1 cellular context compared by ENCODE assay signal in the genomic region with DNA sequence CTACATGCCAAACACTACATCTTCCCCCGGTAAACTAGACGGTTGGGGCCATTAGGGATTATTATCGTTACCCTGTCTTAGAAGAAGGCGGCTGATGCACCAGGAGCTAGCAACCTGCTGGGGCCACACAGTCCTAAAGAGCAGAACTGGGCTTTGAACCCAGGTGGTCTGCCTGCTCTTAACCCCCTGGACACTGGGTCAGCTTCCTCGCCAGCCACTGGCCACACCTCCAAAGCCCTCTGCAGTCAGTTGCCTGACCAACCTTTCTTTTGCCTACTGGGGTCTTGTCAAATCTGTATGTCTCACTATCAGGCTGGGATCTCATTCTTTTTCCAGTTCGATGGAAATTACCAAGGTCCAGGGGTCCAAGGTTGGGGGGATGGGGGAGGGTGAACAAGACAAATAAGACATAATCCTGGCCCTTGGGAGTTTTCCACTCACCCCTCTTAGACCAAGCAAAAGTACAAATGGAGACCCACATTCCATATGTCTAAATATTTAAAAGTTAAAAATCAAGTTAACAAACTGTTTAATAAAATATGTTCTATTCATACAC.
TF ChIP-seq lines count a peak whose summit lies in the region.

No MANE protein-coding gene starts in this region.

TF ChIP-seq in HepG2, 621 proteins besides CTCF, POLR2A, EP300 and RAD21 (continued from another document):
- TF ChIP-seq, protein P1, sequence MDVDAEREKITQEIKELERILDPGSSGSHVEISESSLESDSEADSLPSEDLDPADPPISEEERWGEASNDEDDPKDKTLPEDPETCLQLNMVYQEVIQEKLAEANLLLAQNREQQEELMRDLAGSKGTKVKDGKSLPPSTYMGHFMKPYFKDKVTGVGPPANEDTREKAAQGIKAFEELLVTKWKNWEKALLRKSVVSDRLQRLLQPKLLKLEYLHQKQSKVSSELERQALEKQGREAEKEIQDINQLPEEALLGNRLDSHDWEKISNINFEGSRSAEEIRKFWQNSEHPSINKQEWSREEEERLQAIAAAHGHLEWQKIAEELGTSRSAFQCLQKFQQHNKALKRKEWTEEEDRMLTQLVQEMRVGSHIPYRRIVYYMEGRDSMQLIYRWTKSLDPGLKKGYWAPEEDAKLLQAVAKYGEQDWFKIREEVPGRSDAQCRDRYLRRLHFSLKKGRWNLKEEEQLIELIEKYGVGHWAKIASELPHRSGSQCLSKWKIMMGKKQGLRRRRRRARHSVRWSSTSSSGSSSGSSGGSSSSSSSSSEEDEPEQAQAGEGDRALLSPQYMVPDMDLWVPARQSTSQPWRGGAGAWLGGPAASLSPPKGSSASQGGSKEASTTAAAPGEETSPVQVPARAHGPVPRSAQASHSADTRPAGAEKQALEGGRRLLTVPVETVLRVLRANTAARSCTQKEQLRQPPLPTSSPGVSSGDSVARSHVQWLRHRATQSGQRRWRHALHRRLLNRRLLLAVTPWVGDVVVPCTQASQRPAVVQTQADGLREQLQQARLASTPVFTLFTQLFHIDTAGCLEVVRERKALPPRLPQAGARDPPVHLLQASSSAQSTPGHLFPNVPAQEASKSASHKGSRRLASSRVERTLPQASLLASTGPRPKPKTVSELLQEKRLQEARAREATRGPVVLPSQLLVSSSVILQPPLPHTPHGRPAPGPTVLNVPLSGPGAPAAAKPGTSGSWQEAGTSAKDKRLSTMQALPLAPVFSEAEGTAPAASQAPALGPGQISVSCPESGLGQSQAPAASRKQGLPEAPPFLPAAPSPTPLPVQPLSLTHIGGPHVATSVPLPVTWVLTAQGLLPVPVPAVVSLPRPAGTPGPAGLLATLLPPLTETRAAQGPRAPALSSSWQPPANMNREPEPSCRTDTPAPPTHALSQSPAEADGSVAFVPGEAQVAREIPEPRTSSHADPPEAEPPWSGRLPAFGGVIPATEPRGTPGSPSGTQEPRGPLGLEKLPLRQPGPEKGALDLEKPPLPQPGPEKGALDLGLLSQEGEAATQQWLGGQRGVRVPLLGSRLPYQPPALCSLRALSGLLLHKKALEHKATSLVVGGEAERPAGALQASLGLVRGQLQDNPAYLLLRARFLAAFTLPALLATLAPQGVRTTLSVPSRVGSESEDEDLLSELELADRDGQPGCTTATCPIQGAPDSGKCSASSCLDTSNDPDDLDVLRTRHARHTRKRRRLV (CRISPR knock-in tag; IDR thresholded peaks at IDR 0.05): no peak
- TF ChIP-seq SAFB2 (CRISPR knock-in tag; IDR thresholded peaks at IDR 0.05; ENCODE audit: borderline replicate concordance, low read depth): no peak
- no peak for TF ChIP-seq ZSCAN12 (CRISPR knock-in tag; IDR thresholded peaks at IDR 0.05)
- TF ChIP-seq ZNF251 (CRISPR knock-in tag; IDR thresholded peaks at IDR 0.05): peak; percentile 51; the same call in 1 of the 2 replicates
- TF ChIP-seq PHF21A (CRISPR knock-in tag; IDR thresholded peaks at IDR 0.05): no peak
- no peak for TF ChIP-seq HNRNPLL (IDR thresholded peaks at IDR 0.05; ENCODE audit: low read depth, low read length, poor library complexity, severe bottlenecking)
- no peak for TF ChIP-seq SOX6 (IDR thresholded peaks at IDR 0.05)
- TF ChIP-seq SOX6 (CRISPR knock-in tag; IDR thresholded peaks at IDR 0.05): no peak
- no peak for TF ChIP-seq ZNF776 (CRISPR knock-in tag; IDR thresholded peaks at IDR 0.05)
- no peak for TF ChIP-seq NRL (CRISPR knock-in tag; IDR thresholded peaks at IDR 0.05; ENCODE audit: borderline replicate concordance)
- TF ChIP-seq BCL6 (CRISPR knock-in tag; IDR thresholded peaks at IDR 0.05): 0 out of 2 replicates have a peak, but pooled peaks have one; percentile 14
- no peak for TF ChIP-seq TARDBP (CRISPR knock-in tag; IDR thresholded peaks at IDR 0.05)
- TF ChIP-seq, protein P2, sequence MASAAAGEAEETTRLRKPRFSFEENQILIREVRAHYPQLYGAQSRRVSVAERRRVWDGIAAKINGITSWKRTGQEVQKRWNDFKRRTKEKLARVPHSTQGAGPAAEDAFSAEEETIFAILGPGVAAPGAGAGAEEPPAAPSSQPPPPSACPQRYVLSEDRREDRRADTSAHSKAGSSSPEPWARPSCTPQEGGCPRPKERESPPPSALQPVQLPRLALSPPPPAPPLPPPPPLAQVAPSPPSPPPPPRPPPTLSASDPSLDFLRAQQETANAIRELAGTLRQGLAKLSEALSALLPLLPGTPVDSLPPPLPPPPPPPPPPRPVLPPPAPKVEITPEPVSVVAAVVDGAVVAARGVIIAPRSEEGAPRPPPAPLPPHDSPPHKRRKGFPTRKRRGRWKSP (CRISPR knock-in tag; IDR thresholded peaks at IDR 0.05): no peak
- no peak for TF ChIP-seq ARNT2 (CRISPR knock-in tag; IDR thresholded peaks at IDR 0.05; ENCODE audit: low read depth)
- TF ChIP-seq TCF7L2 (IDR thresholded peaks at IDR 0.05; ENCODE audit: low read depth, low read length): no peak
- TF ChIP-seq ZFP82 (CRISPR knock-in tag; IDR thresholded peaks at IDR 0.05; ENCODE audit: borderline replicate concordance): no peak
- TF ChIP-seq SOX5 (CRISPR knock-in tag; IDR thresholded peaks at IDR 0.05; ENCODE audit: borderline replicate concordance): no peak
- TF ChIP-seq, protein P3, sequence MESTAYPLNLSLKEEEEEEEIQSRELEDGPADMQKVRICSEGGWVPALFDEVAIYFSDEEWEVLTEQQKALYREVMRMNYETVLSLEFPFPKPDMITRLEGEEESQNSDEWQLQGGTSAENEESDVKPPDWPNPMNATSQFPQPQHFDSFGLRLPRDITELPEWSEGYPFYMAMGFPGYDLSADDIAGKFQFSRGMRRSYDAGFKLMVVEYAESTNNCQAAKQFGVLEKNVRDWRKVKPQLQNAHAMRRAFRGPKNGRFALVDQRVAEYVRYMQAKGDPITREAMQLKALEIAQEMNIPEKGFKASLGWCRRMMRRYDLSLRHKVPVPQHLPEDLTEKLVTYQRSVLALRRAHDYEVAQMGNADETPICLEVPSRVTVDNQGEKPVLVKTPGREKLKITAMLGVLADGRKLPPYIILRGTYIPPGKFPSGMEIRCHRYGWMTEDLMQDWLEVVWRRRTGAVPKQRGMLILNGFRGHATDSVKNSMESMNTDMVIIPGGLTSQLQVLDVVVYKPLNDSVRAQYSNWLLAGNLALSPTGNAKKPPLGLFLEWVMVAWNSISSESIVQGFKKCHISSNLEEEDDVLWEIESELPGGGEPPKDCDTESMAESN (CRISPR knock-in tag; conservative IDR thresholded peaks at IDR 0.05): no peak
- TF ChIP-seq RFX1 (IDR thresholded peaks at IDR 0.05): no peak
- TF ChIP-seq, protein P4, sequence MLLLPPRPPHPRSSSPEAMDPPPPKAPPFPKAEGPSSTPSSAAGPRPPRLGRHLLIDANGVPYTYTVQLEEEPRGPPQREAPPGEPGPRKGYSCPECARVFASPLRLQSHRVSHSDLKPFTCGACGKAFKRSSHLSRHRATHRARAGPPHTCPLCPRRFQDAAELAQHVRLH (CRISPR knock-in tag; IDR thresholded peaks at IDR 0.05; ENCODE audit: borderline replicate concordance, low read depth): no peak
- no peak for TF ChIP-seq ZNF543 (CRISPR knock-in tag; IDR thresholded peaks at IDR 0.05)
- 0 out of 2 replicates have a peak, but pooled peaks have one; percentile 36 for TF ChIP-seq ZNF510 (CRISPR knock-in tag; IDR thresholded peaks at IDR 0.05; ENCODE audit: low read depth)
- no peak for TF ChIP-seq SMAD9 (CRISPR knock-in tag; IDR thresholded peaks at IDR 0.05)
- TF ChIP-seq KDM3A (CRISPR knock-in tag; IDR thresholded peaks at IDR 0.05; ENCODE audit: low read depth): no peak
- no peak for TF ChIP-seq SP140L (CRISPR knock-in tag; IDR thresholded peaks at IDR 0.05; ENCODE audit: borderline replicate concordance)
- TF ChIP-seq, protein P5, sequence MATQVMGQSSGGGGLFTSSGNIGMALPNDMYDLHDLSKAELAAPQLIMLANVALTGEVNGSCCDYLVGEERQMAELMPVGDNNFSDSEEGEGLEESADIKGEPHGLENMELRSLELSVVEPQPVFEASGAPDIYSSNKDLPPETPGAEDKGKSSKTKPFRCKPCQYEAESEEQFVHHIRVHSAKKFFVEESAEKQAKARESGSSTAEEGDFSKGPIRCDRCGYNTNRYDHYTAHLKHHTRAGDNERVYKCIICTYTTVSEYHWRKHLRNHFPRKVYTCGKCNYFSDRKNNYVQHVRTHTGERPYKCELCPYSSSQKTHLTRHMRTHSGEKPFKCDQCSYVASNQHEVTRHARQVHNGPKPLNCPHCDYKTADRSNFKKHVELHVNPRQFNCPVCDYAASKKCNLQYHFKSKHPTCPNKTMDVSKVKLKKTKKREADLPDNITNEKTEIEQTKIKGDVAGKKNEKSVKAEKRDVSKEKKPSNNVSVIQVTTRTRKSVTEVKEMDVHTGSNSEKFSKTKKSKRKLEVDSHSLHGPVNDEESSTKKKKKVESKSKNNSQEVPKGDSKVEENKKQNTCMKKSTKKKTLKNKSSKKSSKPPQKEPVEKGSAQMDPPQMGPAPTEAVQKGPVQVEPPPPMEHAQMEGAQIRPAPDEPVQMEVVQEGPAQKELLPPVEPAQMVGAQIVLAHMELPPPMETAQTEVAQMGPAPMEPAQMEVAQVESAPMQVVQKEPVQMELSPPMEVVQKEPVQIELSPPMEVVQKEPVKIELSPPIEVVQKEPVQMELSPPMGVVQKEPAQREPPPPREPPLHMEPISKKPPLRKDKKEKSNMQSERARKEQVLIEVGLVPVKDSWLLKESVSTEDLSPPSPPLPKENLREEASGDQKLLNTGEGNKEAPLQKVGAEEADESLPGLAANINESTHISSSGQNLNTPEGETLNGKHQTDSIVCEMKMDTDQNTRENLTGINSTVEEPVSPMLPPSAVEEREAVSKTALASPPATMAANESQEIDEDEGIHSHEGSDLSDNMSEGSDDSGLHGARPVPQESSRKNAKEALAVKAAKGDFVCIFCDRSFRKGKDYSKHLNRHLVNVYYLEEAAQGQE (IDR thresholded peaks at IDR 0.05; ENCODE audit: borderline replicate concordance in 1 of 2, low read depth in 1 of 2, low read length in 2 of 2): no peak
- TF ChIP-seq ZNF552 (CRISPR knock-in tag; IDR thresholded peaks at IDR 0.05; ENCODE audit: borderline replicate concordance): no peak
- TF ChIP-seq ZNF775 (CRISPR knock-in tag; IDR thresholded peaks at IDR 0.05; ENCODE audit: borderline replicate concordance): no peak
- TF ChIP-seq ZBTB7A (CRISPR knock-in tag; IDR thresholded peaks at IDR 0.05): peak; percentile 61; the same call in 1 of the 2 replicates
- no peak for TF ChIP-seq U2AF1 (optimal IDR thresholded peaks at IDR 0.05; ENCODE audit: low read depth, low read length)
- TF ChIP-seq GATAD2A (CRISPR knock-in tag; IDR thresholded peaks at IDR 0.05): 0 out of 2 replicates have a peak, but pooled peaks have one; percentile 18
- TF ChIP-seq, protein P6, sequence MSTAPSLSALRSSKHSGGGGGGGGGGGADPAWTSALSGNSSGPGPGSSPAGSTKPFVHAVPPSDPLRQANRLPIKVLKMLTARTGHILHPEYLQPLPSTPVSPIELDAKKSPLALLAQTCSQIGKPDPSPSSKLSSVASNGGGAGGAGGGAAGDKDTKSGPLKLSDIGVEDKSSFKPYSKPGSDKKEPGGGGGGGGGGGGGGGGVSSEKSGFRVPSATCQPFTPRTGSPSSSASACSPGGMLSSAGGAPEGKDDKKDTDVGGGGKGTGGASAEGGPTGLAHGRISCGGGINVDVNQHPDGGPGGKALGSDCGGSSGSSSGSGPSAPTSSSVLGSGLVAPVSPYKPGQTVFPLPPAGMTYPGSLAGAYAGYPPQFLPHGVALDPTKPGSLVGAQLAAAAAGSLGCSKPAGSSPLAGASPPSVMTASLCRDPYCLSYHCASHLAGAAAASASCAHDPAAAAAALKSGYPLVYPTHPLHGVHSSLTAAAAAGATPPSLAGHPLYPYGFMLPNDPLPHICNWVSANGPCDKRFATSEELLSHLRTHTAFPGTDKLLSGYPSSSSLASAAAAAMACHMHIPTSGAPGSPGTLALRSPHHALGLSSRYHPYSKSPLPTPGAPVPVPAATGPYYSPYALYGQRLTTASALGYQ (CRISPR knock-in tag; IDR thresholded peaks at IDR 0.05): no peak
- TF ChIP-seq SP5 (CRISPR knock-in tag; IDR thresholded peaks at IDR 0.05; ENCODE audit: borderline replicate concordance, low read depth): no peak
- no peak for TF ChIP-seq TEAD3 (CRISPR knock-in tag; optimal IDR thresholded peaks at IDR 0.05; ENCODE audit: borderline replicate concordance)
- TF ChIP-seq ZNF337 (CRISPR knock-in tag; IDR thresholded peaks at IDR 0.05; ENCODE audit: borderline replicate concordance, low read depth): no peak
- peak; percentile 71; the same call in 1 of the 2 replicates for TF ChIP-seq ZNF556 (CRISPR knock-in tag; IDR thresholded peaks at IDR 0.05; ENCODE audit: borderline replicate concordance)
- TF ChIP-seq ZNF34 (CRISPR knock-in tag; IDR thresholded peaks at IDR 0.05; ENCODE audit: borderline replicate concordance): no peak
- TF ChIP-seq CEBPB (IDR thresholded peaks at IDR 0.05; ENCODE audit: borderline replicate concordance, low read depth, low read length): no peak
- no peak for TF ChIP-seq NCOA5 (CRISPR knock-in tag; IDR thresholded peaks at IDR 0.05)
- no peak for TF ChIP-seq STAT5B (CRISPR knock-in tag; IDR thresholded peaks at IDR 0.05)
- TF ChIP-seq MAZ (IDR thresholded peaks at IDR 0.05; ENCODE audit: borderline replicate concordance, low read depth, low read length): no peak
- TF ChIP-seq MAZ (CRISPR knock-in tag; IDR thresholded peaks at IDR 0.05; ENCODE audit: low read depth): no peak
- no peak for TF ChIP-seq THYN1 (CRISPR knock-in tag; IDR thresholded peaks at IDR 0.05; ENCODE audit: borderline replicate concordance, low read depth)
- TF ChIP-seq, protein P7, sequence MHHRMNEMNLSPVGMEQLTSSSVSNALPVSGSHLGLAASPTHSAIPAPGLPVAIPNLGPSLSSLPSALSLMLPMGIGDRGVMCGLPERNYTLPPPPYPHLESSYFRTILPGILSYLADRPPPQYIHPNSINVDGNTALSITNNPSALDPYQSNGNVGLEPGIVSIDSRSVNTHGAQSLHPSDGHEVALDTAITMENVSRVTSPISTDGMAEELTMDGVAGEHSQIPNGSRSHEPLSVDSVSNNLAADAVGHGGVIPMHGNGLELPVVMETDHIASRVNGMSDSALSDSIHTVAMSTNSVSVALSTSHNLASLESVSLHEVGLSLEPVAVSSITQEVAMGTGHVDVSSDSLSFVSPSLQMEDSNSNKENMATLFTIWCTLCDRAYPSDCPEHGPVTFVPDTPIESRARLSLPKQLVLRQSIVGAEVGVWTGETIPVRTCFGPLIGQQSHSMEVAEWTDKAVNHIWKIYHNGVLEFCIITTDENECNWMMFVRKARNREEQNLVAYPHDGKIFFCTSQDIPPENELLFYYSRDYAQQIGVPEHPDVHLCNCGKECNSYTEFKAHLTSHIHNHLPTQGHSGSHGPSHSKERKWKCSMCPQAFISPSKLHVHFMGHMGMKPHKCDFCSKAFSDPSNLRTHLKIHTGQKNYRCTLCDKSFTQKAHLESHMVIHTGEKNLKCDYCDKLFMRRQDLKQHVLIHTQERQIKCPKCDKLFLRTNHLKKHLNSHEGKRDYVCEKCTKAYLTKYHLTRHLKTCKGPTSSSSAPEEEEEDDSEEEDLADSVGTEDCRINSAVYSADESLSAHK (CRISPR knock-in tag; IDR thresholded peaks at IDR 0.05; ENCODE audit: borderline replicate concordance): no peak
- TF ChIP-seq SIN3B (IDR thresholded peaks at IDR 0.05; ENCODE audit: low read length): no peak
- TF ChIP-seq KDM5A (IDR thresholded peaks at IDR 0.05; ENCODE audit: borderline replicate concordance, low read length): no peak
- no peak for TF ChIP-seq ZNF224 (CRISPR knock-in tag; IDR thresholded peaks at IDR 0.05)
- no peak for TF ChIP-seq MZF1 (CRISPR knock-in tag; IDR thresholded peaks at IDR 0.05; ENCODE audit: borderline replicate concordance)
- TF ChIP-seq SETDB1 (CRISPR knock-in tag; IDR thresholded peaks at IDR 0.05; ENCODE audit: borderline replicate concordance): no peak
TF ChIP-seq in HepG2: peak in this region for 27.
